ENCODE assay signal across 9 cellular contexts in genomic region chr3:187012609-187013051, GRCh38.
A peak's percentile ranks its signal among the peaks of the same experiment; 100 is the strongest.
DNase-seq lines count a peak whose midpoint lies in the region; ATAC-seq, FAIRE-seq and TF ChIP-seq lines count a peak whose summit lies in the region.
"Had no signal": no experiment of that assay in that cellular context is flagged by ENCODE, and none has a peak within 500 bp of the region (broad histone marks: within the 10 kb centered on the region; RNA-seq: fewer than 3 reads in every experiment).

No MANE protein-coding gene starts in this region.

- peak overlapping the region in 1 of 2 donors; percentile 43 for H3K4me3 Mint-ChIP-seq in effector memory CD8-positive, alpha-beta T cell

- H3K27ac ChIP-seq in skin epidermis = peak overlapping the region in 17 of 21 experiments; percentile 1 to 88 (median 54)

- peaks cover 47 to 64% of the 10 kb centered on the region in 2 donors for H3K4me1 Mint-ChIP-seq in effector memory CD8-positive, alpha-beta T cell (ENCODE audit: low read depth in 2 of 2)

- ATAC-seq in GM18502 (IDR thresholded peaks at IDR 0.05; ENCODE audit: poor library complexity, unreplicated experiment) (peak; percentile 23), HG02938 (IDR thresholded peaks at IDR 0.05; ENCODE audit: unreplicated experiment) (no peak)
- peak; percentile 50 for ATAC-seq in effector memory CD8-positive, alpha-beta T cell (replicated peaks)

- no peaks in the 10 kb centered on the region for H3K27me3 Mint-ChIP-seq in effector memory CD8-positive, alpha-beta T cell

- no peak for FAIRE-seq in GM12892 (lab: Jason Lieb, UNC)
- FAIRE-seq: bronchial epithelial cell had no signal

- H3K27ac Mint-ChIP-seq in effector memory CD8-positive, alpha-beta T cell = peak overlapping the region; percentile 55 to 77

- DNase-seq in activated CD4-positive, CD25-positive, alpha-beta regulatory T cell (lab: John Stamatoyannopoulos, UW) = peak; percentile 13 to 31 (median 29)
- DNase-seq in effector memory CD8-positive, alpha-beta T cell = no peak
- DNase-seq in HUDEP-2 (lab: John Stamatoyannopoulos, UW; ENCODE audit: unreplicated experiment in 76 of 76) (no peak), NCI-H1930 (lab: John Stamatoyannopoulos, UW) (no peak), GM12892 (ENCODE audit: insufficient read length) (no peak)

- H3K36me3 Mint-ChIP-seq in effector memory CD8-positive, alpha-beta T cell (ENCODE audit: insufficient read depth) = peaks cover 53% of the 10 kb centered on the region

- no peaks in the 10 kb centered on the region for H3K9me3 Mint-ChIP-seq in effector memory CD8-positive, alpha-beta T cell

- H3K4me3 ChIP-seq in skin epidermis = no peak overlapping the region

- no peak for TF ChIP-seq POLR2A in GM12892 (IDR thresholded peaks at IDR 0.05; ENCODE audit: low read depth, low read length)

Comparison
In these comparisons a context has a peak if more than half of its experiments do, and no peak if none do; other contexts are left out.
1. DNase-seq: peak in activated CD4-positive, CD25-positive, alpha-beta regulatory T cell (4 of 4); none in effector memory CD8-positive, alpha-beta T cell (0 of 3), HUDEP-2 (0 of 76), NCI-H1930 (0 of 2) and GM12892 (single experiment).